ENCODE assay signal across 24 cellular contexts in the genomic region with DNA sequence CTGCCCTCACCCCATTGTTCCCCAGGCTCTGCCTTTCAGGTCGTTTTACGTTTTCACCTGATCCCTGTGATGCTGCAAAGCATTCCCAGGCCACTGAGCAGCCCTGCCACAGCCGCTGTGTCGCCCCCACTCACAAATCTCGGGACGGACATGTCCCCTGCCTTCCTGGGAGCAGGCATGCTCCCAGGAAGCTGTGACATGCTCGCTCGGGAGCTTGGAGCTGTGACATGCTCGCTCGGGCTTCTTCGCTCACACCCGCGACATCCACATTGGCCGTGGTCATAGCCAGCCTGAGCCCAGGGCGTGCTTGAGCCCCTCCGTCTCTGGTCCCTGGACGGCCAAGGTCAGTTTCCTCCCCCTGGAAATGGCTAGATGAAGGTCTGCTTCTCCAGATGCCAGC.
DNase-seq lines count a peak whose midpoint lies in the region; ATAC-seq, FAIRE-seq and TF ChIP-seq lines count a peak whose summit lies in the region.
"Had no signal": no experiment of that assay in that cellular context is flagged by ENCODE, and none has a peak within 500 bp of the region (broad histone marks: within the 10 kb centered on the region; RNA-seq: fewer than 3 reads in every experiment).

No MANE protein-coding gene starts in this region.

- no peaks in the 10 kb centered on the region for H3F3A ChIP-seq in GM23248 (ENCODE audit: insufficient read depth)

- in situ Hi-C loops in GM23248 (cut with MboI), result no loop called here

- no peak overlapping the region for H4K5ac ChIP-seq in H9 (ENCODE audit: insufficient read length, low read depth, low read length)
- no peak overlapping the region for H4K5ac ChIP-seq in H1 (ENCODE audit: insufficient read length, low read depth, low read length)

- H3K4me1 Mint-ChIP-seq in H9, result peaks cover 12 to 25% of the 10 kb centered on the region in 2 experiments
- H3K4me1 Mint-ChIP-seq: CD14-positive monocyte; CD8-positive, alpha-beta memory T cell had no signal

- no peak for TF ChIP-seq EP300 in H1 (IDR thresholded peaks at IDR 0.05; ENCODE audit: borderline replicate concordance in 1 of 2, low read depth in 2 of 2, low read length in 2 of 2)

- no peak overlapping the region for H3K4me3 Mint-ChIP-seq in H9
- H3K4me3 Mint-ChIP-seq: CD14-positive monocyte; CD4-positive, alpha-beta T cell; CD8-positive, alpha-beta memory T cell had no signal

- TF ChIP-seq RAD21 in H1 (IDR thresholded peaks at IDR 0.05 in 1 of 2, conservative IDR thresholded peaks at IDR 0.05 in 1 of 2; ENCODE audit: low read depth in 2 of 2, low read length in 2 of 2), result no peak

- POLR2A ChIA-PET in H1 (lab: Charles Lee; ENCODE audit: partially characterized antibody), result no interaction called here

- H3K36me3 ChIP-seq in H1 (ENCODE audit: control insufficient read depth in 2 of 4, insufficient read depth in 4 of 4, low read length in 3 of 4) (no peaks in the 10 kb centered on the region), neuronal stem cell (replicated peaks in 1 of 2; ENCODE audit: control insufficient read depth in 2 of 2, insufficient read depth in 2 of 2, low read length in 2 of 2) (no peaks in the 10 kb centered on the region), mucosa of descending colon (ENCODE audit: low read depth) (no peaks in the 10 kb centered on the region), GM23248 (ENCODE audit: low read depth) (no peaks in the 10 kb centered on the region)
- H3K36me3 ChIP-seq: BE2C; BLaER1 treated with 17β-estradiol and CSF1 and Interleukin-3, amounts not matched to agents 10 nM and 100 nM had no signal

- H3K9me3 ChIP-seq in H9 (ENCODE audit: control insufficient read depth, low read depth, low read length), result no peaks in the 10 kb centered on the region
- H3K9me3 ChIP-seq in H1 (ENCODE audit: insufficient read depth in 2 of 2, low read depth in 1 of 2, low read length in 1 of 2), result no peaks in the 10 kb centered on the region
- H3K9me3 ChIP-seq in neuronal stem cell (replicated peaks in 1 of 2; ENCODE audit: control insufficient read depth in 2 of 2, insufficient read depth in 1 of 2, low read depth in 1 of 2, low read length in 2 of 2), result no peaks in the 10 kb centered on the region
- H3K9me3 ChIP-seq in mucosa of descending colon, result no peaks in the 10 kb centered on the region
- H3K9me3 ChIP-seq in GM23248 (ENCODE audit: low read depth), result no peaks in the 10 kb centered on the region
- H3K9me3 ChIP-seq: A549; BE2C; BLaER1 treated with 17β-estradiol and CSF1 and Interleukin-3, amounts not matched to agents 10 nM and 100 nM had no signal

- no peak overlapping the region for H3K18ac ChIP-seq in H9 (ENCODE audit: insufficient read length, low read depth, low read length)
- H3K18ac ChIP-seq in H1 (ENCODE audit: extremely low read depth, low read length), result peak overlapping the region; percentile 24
- peak overlapping the region; percentile 79 for H3K18ac ChIP-seq in neuronal stem cell (ENCODE audit: low read length)

- no peak overlapping the region for H3K4me2 ChIP-seq in H9 (ENCODE audit: insufficient read depth, insufficient read length, low read length)
- no peak overlapping the region for H3K4me2 ChIP-seq in H1 (ENCODE audit: insufficient read depth in 1 of 2, low read depth in 2 of 2, low read length in 2 of 2)
- no peak overlapping the region for H3K4me2 ChIP-seq in neuronal stem cell (ENCODE audit: insufficient read depth, low read length, poor library complexity, severe bottlenecking)
- no peak overlapping the region for H3K4me2 ChIP-seq in GM23248 (ENCODE audit: unreplicated experiment)
- H3K4me2 ChIP-seq: A549; BLaER1 treated with 17β-estradiol and CSF1 and Interleukin-3, amounts not matched to agents 10 nM and 100 nM had no signal

- H3K27ac Mint-ChIP-seq in H9, result no peak overlapping the region; a peak in 1 of 7 replicates
- H3K27ac Mint-ChIP-seq: CD14-positive monocyte; CD4-positive, alpha-beta T cell; CD8-positive, alpha-beta memory T cell had no signal

- H3K4me1 ChIP-seq in H9 (ENCODE audit: insufficient read depth, low read length) (no peaks in the 10 kb centered on the region), H1 (replicated peaks in 1 of 4; ENCODE audit: control insufficient read depth in 3 of 4, insufficient read depth in 4 of 4, low read length in 3 of 4) (peaks cover 0 to 15% (median 5%) of the 10 kb centered on the region in 4 experiments; a peak in 5 of 7 replicates), neuronal stem cell (ENCODE audit: control insufficient read depth in 2 of 2, insufficient read depth in 1 of 2, low read depth in 1 of 2, low read length in 2 of 2) (peaks cover 0 to 4% of the 10 kb centered on the region in 2 donors), mucosa of descending colon (ENCODE audit: low read depth) (no peaks in the 10 kb centered on the region), GM23248 (ENCODE audit: insufficient read depth) (no peaks in the 10 kb centered on the region)
- H3K4me1 ChIP-seq: A549, BE2C had no signal

- no peaks in the 10 kb centered on the region for H3K9me2 ChIP-seq in GM23248 (ENCODE audit: insufficient read depth)

- DNase-seq in H9, result no peak
- no peak for DNase-seq in H1 (ENCODE audit: low read depth in 1 of 2, low spot score in 2 of 2)
- DNase-seq in neuronal stem cell (ENCODE audit: low spot score), result no peak
- no peak for DNase-seq in GM10266 (ENCODE audit: extremely low spot score)
- DNase-seq in mucosa of descending colon, result no peak
- no peak for DNase-seq in GM23248
- DNase-seq in GF-D8 (lab: John Stamatoyannopoulos, UW), result no peak
- DNase-seq: 8988T; ACHN; AML-193; BE2C; Calu3; CD4-positive, alpha-beta T cell; CD8-positive, alpha-beta memory T cell; COR-L47; DMS53; DMS79 treated with DMSO at 0.1 percent for 48 hours; HCEC 1CT had no signal

- no peak overlapping the region for H3K23ac ChIP-seq in H9 (ENCODE audit: insufficient read length, low read depth, low read length)
- H3K23ac ChIP-seq in H1 (ENCODE audit: insufficient read length), result no peak overlapping the region
- H3K23ac ChIP-seq in neuronal stem cell (ENCODE audit: low read depth, low read length, poor library complexity), result peak overlapping the region; percentile 59

- H2BK5ac ChIP-seq in H9 (ENCODE audit: insufficient read length, low read length), result no peak overlapping the region
- H2BK5ac ChIP-seq in H1 (ENCODE audit: low read depth, low read length), result peak overlapping the region; percentile 12; the same call in 1 of the 2 replicates
- peak overlapping the region; percentile 49 for H2BK5ac ChIP-seq in neuronal stem cell (ENCODE audit: low read length)

- H3K4me3 ChIP-seq in H1 (ENCODE audit: extremely low read depth in 1 of 4, insufficient read depth in 2 of 4, low read depth in 3 of 4, low read length in 4 of 4) (no peak overlapping the region), neuronal stem cell (ENCODE audit: low read length in 2 of 2) (no peak overlapping the region), mucosa of descending colon (no peak overlapping the region), GM23248 (no peak overlapping the region)
- H3K4me3 ChIP-seq: A549; BLaER1 treated with 17β-estradiol and CSF1 and Interleukin-3, amounts not matched to agents 10 nM and 100 nM had no signal

- H3K56ac ChIP-seq in H9 (ENCODE audit: insufficient read length, low read depth, low read length), result no peak overlapping the region
- H3K56ac ChIP-seq in H1 (replicated peaks; ENCODE audit: insufficient read length, low read depth, low read length), result no peak overlapping the region

- CTCF ChIA-PET in H1 (lab: Charles Lee; ENCODE audit: partially characterized antibody), result interaction anchor here (0.6 to 5.9 kb wide), 14 partner anchors 10 to 224 kb away, joined by 3 to 32 read pairs (median 3); no protein-coding TSS in a partner anchor

- intact Hi-C loops in mucosa of descending colon (cut with DNase I, micrococcal nuclease), result no loop called here

- H2BK120ac ChIP-seq in H9 (ENCODE audit: low read depth, low read length, poor library complexity, severe bottlenecking) (no peak overlapping the region), H1 (replicated peaks; ENCODE audit: low read depth, low read length) (no peak overlapping the region), neuronal stem cell (ENCODE audit: low read depth, low read length) (no peak overlapping the region)

- no peak for FAIRE-seq in H1 (lab: Jason Lieb, UNC)
- FAIRE-seq: A549, GM12891, GM18507, H54 had no signal

- H3K79me2 ChIP-seq in H9 (ENCODE audit: insufficient read depth, low read length), result no peaks in the 10 kb centered on the region
- no peaks in the 10 kb centered on the region for H3K79me2 ChIP-seq in H1 (ENCODE audit: control insufficient read depth in 1 of 2, insufficient read depth in 2 of 2, low read length in 2 of 2)
- H3K79me2 ChIP-seq in GM23248 (ENCODE audit: insufficient read depth), result no peaks in the 10 kb centered on the region

- H3K23me2 ChIP-seq in H9 (ENCODE audit: insufficient read length, low read depth, low read length, poor library complexity, severe bottlenecking) (no peaks in the 10 kb centered on the region), H1 (ENCODE audit: low read depth, low read length) (no peaks in the 10 kb centered on the region)

- WGBS in H9 (ENCODE audit: extremely low coverage, insufficient read length, low lambda C conversion rate), result no CpG with 5 or more reads among the region's 17 CpGs
- 89% methylated on average over 15 of the region's 17 CpGs; no CpG with 5 or more reads in 1 of the 2 experiments for WGBS in H1 (ENCODE audit: extremely low coverage in 1 of 2, insufficient coverage in 1 of 2, insufficient read length in 1 of 2, insufficient replicate concordance in 2 of 2, low coverage in 1 of 2, low lambda C conversion rate in 2 of 2, missing lambda C conversion rate in 1 of 2), 2 experiments
- WGBS in neuronal stem cell (ENCODE audit: extremely low coverage in 2 of 2, insufficient read length in 2 of 2, insufficient replicate concordance in 1 of 2), 2 donors, result no CpG with 5 or more reads among the region's 17 CpGs
- WGBS in GM23248 (ENCODE audit: low coverage in 1 of 2, low lambda C conversion rate in 2 of 2, missing lambda C conversion rate in 2 of 2), 2 experiments, result 57 to 68% methylated on average over 16 to 17 of the region's 17 CpGs

- H3K9ac ChIP-seq in H9 (ENCODE audit: extremely low read depth, insufficient read length, low read length), result no peak overlapping the region
- H3K9ac ChIP-seq in H1 (replicated peaks in 1 of 4; ENCODE audit: extremely low read depth in 1 of 4, low read depth in 3 of 4, low read length in 3 of 4), result no peak overlapping the region
- H3K9ac ChIP-seq in neuronal stem cell (ENCODE audit: low read depth, low read length, poor library complexity), result peak overlapping the region; percentile 12
- H3K9ac ChIP-seq in GM23248, result no peak overlapping the region
- H3K9ac ChIP-seq: BLaER1 treated with 17β-estradiol and CSF1 and Interleukin-3, amounts not matched to agents 10 nM and 100 nM had no signal

- no peak overlapping the region for H2BK12ac ChIP-seq in H9 (ENCODE audit: insufficient read length, low read depth, low read length)
- H2BK12ac ChIP-seq in H1 (ENCODE audit: low read depth, low read length), result peak overlapping the region; percentile 50; the same call in 1 of the 2 replicates
- H2BK12ac ChIP-seq in neuronal stem cell (ENCODE audit: low read length), result no peak overlapping the region

- no peak for ATAC-seq in mucosa of descending colon

- H4K8ac ChIP-seq in H9 (replicated peaks; ENCODE audit: insufficient read length, low read depth, low read length) (no peak overlapping the region), H1 (ENCODE audit: extremely low read depth, insufficient read depth, low read length) (no peak overlapping the region), neuronal stem cell (ENCODE audit: low read depth, low read length) (no peak overlapping the region)

- H3K36me3 Mint-ChIP-seq in H9 (ENCODE audit: insufficient read depth in 1 of 3, low read depth in 3 of 3), result no peaks in the 10 kb centered on the region
- H3K36me3 Mint-ChIP-seq: CD14-positive monocyte; CD8-positive, alpha-beta memory T cell had no signal

- H3K27me3 ChIP-seq in H9 (ENCODE audit: insufficient read depth, low read length) (no peaks in the 10 kb centered on the region), H1 (replicated peaks in 1 of 4; ENCODE audit: control insufficient read depth in 3 of 4, extremely low read depth in 1 of 4, insufficient read depth in 3 of 4, low read length in 3 of 4) (peaks cover 0 to 6% (median 1%) of the 10 kb centered on the region in 4 experiments; a peak in 1 of 7 replicates), neuronal stem cell (ENCODE audit: control insufficient read depth in 3 of 3, insufficient read depth in 3 of 3, low read depth in 1 of 3, low read length in 3 of 3) (peaks cover 0 to 61% (median 7%) of the 10 kb centered on the region in 3 experiments), GM23248 (replicated peaks; ENCODE audit: insufficient read depth) (peaks cover 44% of the 10 kb centered on the region)

- no peak overlapping the region for H2AK5ac ChIP-seq in H9 (ENCODE audit: insufficient read length, low read length)
- no peak overlapping the region for H2AK5ac ChIP-seq in H1 (ENCODE audit: low read depth, low read length)
- H2AK5ac ChIP-seq in neuronal stem cell (ENCODE audit: low read depth, low read length), result peak overlapping the region; percentile 79

- H4K91ac ChIP-seq in H9 (ENCODE audit: insufficient read length, low read depth, low read length), result no peak overlapping the region
- H4K91ac ChIP-seq in H1 (replicated peaks; ENCODE audit: insufficient read length, low read length), result no peak overlapping the region
- H4K91ac ChIP-seq in neuronal stem cell (ENCODE audit: low read depth, low read length, poor library complexity), result no peak overlapping the region

- H3K14ac ChIP-seq in H9 (ENCODE audit: insufficient read depth, low read length), result peak overlapping the region; percentile 45; the same call in 1 of the 2 replicates
- H3K14ac ChIP-seq in H1 (ENCODE audit: insufficient read length), result no peak overlapping the region
- H3K14ac ChIP-seq in neuronal stem cell (ENCODE audit: low read length), result peak overlapping the region; percentile 17

- H3T11ph ChIP-seq in H9 (ENCODE audit: low read length), result no peak overlapping the region

- H3K4ac ChIP-seq in H9 (ENCODE audit: low read depth, low read length) (no peak overlapping the region), H1 (replicated peaks; ENCODE audit: insufficient read length, low read depth, low read length) (no peak overlapping the region), neuronal stem cell (ENCODE audit: low read length) (no peak overlapping the region)

- TF ChIP-seq POLR2A in H1 (IDR thresholded peaks at IDR 0.05; ENCODE audit: control extremely low read depth in 1 of 2, low read depth in 2 of 2, low read length in 2 of 2), result no peak

- TF ChIP-seq CTCF in H9 (conservative IDR thresholded peaks at IDR 0.05) (no peak), H1 (IDR thresholded peaks at IDR 0.05; ENCODE audit: control extremely low read depth in 1 of 3, insufficient read depth in 1 of 3, low read depth in 1 of 3, low read length in 3 of 3) (no peak), GM10266 (IDR thresholded peaks at IDR 0.05; ENCODE audit: control insufficient read depth, insufficient read depth, low read depth, missing control alignments) (no peak), mucosa of descending colon (IDR thresholded peaks at IDR 0.05) (no peak)

- H3K9me3 Mint-ChIP-seq in H9, result no peaks in the 10 kb centered on the region
- H3K9me3 Mint-ChIP-seq: CD14-positive monocyte; CD4-positive, alpha-beta T cell; CD8-positive, alpha-beta memory T cell had no signal

- no peak overlapping the region for H3K27ac ChIP-seq in H9 (ENCODE audit: insufficient read length, low read depth, low read length)
- no peak overlapping the region for H3K27ac ChIP-seq in H1 (ENCODE audit: low read depth, low read length)
- H3K27ac ChIP-seq in neuronal stem cell (replicated peaks; ENCODE audit: low read length), result no peak overlapping the region
- H3K27ac ChIP-seq in GM23248, result no peak overlapping the region
- H3K27ac ChIP-seq: A549; BLaER1 treated with 17β-estradiol and CSF1 and Interleukin-3, amounts not matched to agents 10 nM and 100 nM had no signal

- no peak overlapping the region for H2BK20ac ChIP-seq in H9 (ENCODE audit: low read depth, low read length, poor library complexity, severe bottlenecking)
- H2BK20ac ChIP-seq in H1 (ENCODE audit: low read length), result 0 out of 2 replicates have a peak overlapping the region, but pooled peaks have one; percentile 72

- H2BK15ac ChIP-seq in H9 (ENCODE audit: low read depth, low read length) (no peak overlapping the region), H1 (ENCODE audit: low read length) (no peak overlapping the region), neuronal stem cell (ENCODE audit: low read length) (peak overlapping the region; percentile 45)

- H2AFZ ChIP-seq in H9 (ENCODE audit: low read length) (no peak overlapping the region), H1 (ENCODE audit: low read length) (no peak overlapping the region), neuronal stem cell (ENCODE audit: low read length) (no peak overlapping the region), GM23248 (no peak overlapping the region)

- H4K20me1 ChIP-seq in H9 (ENCODE audit: control insufficient read depth, insufficient read depth, insufficient read length) (no peaks in the 10 kb centered on the region), H1 (replicated peaks in 1 of 2; ENCODE audit: control insufficient read depth in 1 of 2, insufficient read depth in 2 of 2, low read length in 2 of 2) (no peaks in the 10 kb centered on the region), GM23248 (ENCODE audit: insufficient read depth) (no peaks in the 10 kb centered on the region)

- H3K27me3 Mint-ChIP-seq in H9 (ENCODE audit: low read depth), result no peaks in the 10 kb centered on the region; the same call in 1 of the 2 replicates

- H3K79me1 ChIP-seq in H9 (ENCODE audit: insufficient read depth, low read depth, low read length, poor library complexity, severe bottlenecking) (no peaks in the 10 kb centered on the region), H1 (ENCODE audit: low read depth, low read length) (no peaks in the 10 kb centered on the region), neuronal stem cell (ENCODE audit: low read depth, low read length) (peaks cover 2% of the 10 kb centered on the region)
